26 cellular contexts compared by ENCODE assay signal in genomic region chr12:46378530-46378929, GRCh38.
"Had no signal": no experiment of that assay in that cellular context is flagged by ENCODE, and none has a peak within 500 bp of the region (broad histone marks: within the 10 kb centered on the region; RNA-seq: fewer than 3 reads in every experiment).

No MANE protein-coding gene starts in this region.

- H3K27me3 Mint-ChIP-seq: activated CD8-positive, alpha-beta memory T cell treated with anti-CD3 and anti-CD28 coated beads, Interleukin-2, amount 10 ng/mL, durations not matched to agents 7 days and 5 days; activated CD8-positive, alpha-beta T cell treated with anti-CD3 and anti-CD28 coated beads for 36 hours; naive thymus-derived CD4-positive, alpha-beta T cell; stimulated activated memory B cell treated with anti-CD40 and anti-IgM and Interleukin-4, amounts not matched to agents 10 μg/mL and 1 μg/mL and 100 μg/mL, for 72 hours had no signal

- H3K27ac Mint-ChIP-seq: activated CD8-positive, alpha-beta memory T cell treated with anti-CD3 and anti-CD28 coated beads, Interleukin-2, amount 10 ng/mL, durations not matched to agents 7 days and 5 days; activated CD8-positive, alpha-beta T cell treated with anti-CD3 and anti-CD28 coated beads for 36 hours; activated T-helper 2 cell treated with anti-CD3 and anti-CD28 coated beads, Interferon-gamma antibody, Interleukin-2, Interleukin-4, amounts not matched to agents 10 μg/mL and 5 μg/mL and 100 μg/mL, durations not matched to agents 14 hours and 24 hours and 36 hours; stimulated activated memory B cell treated with anti-CD40 and anti-IgM and Interleukin-4, amounts not matched to agents 10 μg/mL and 1 μg/mL and 100 μg/mL, for 72 hours had no signal

- H3K9me3 Mint-ChIP-seq: activated T-helper 2 cell treated with anti-CD3 and anti-CD28 coated beads, Interferon-gamma antibody, Interleukin-2, Interleukin-4, amounts not matched to agents 10 μg/mL and 5 μg/mL and 100 μg/mL, durations not matched to agents 14 hours and 24 hours and 36 hours; neural crest cell; stimulated activated memory B cell treated with anti-CD40 and anti-IgM and Interleukin-4, amounts not matched to agents 10 μg/mL and 1 μg/mL and 100 μg/mL, for 72 hours had no signal

- H3K4me3 ChIP-seq: coronary artery, gastroesophageal sphincter, heart left ventricle, left ventricle myocardium inferior, stomach, suprapubic skin, tibial nerve had no signal

- H3K36me3 ChIP-seq: gastroesophageal sphincter, heart left ventricle, left ventricle myocardium inferior, stomach, suprapubic skin, tibial nerve had no signal

- FAIRE-seq: small intestine, urothelium cell line had no signal

- H3K27ac ChIP-seq: coronary artery, epithelial cell of prostate, gastroesophageal sphincter, heart left ventricle, left ventricle myocardium inferior, stomach, suprapubic skin, tibial nerve had no signal

- H3K4me3 Mint-ChIP-seq: activated CD8-positive, alpha-beta memory T cell treated with anti-CD3 and anti-CD28 coated beads, Interleukin-2, amount 10 ng/mL, durations not matched to agents 7 days and 5 days; activated CD8-positive, alpha-beta T cell treated with anti-CD3 and anti-CD28 coated beads for 36 hours; neural crest cell; stimulated activated memory B cell treated with anti-CD40 and anti-IgM and Interleukin-4, amounts not matched to agents 10 μg/mL and 1 μg/mL and 100 μg/mL, for 72 hours had no signal

- H3K36me3 Mint-ChIP-seq: stimulated activated memory B cell treated with anti-CD40 and anti-IgM and Interleukin-4, amounts not matched to agents 10 μg/mL and 1 μg/mL and 100 μg/mL, for 72 hours had no signal

- H3K27me3 ChIP-seq: gastroesophageal sphincter, heart left ventricle, stomach, suprapubic skin, tibial nerve had no signal

- DNase-seq: activated CD4-positive, alpha-beta T cell treated with anti-CD3 and anti-CD28 coated beads for 4 hours; activated CD4-positive, CD25-positive, alpha-beta regulatory T cell; activated CD8-positive, alpha-beta memory T cell treated with anti-CD3 and anti-CD28 coated beads, Interleukin-2, amount 10 ng/mL, durations not matched to agents 7 days and 5 days; activated CD8-positive, alpha-beta T cell treated with anti-CD3 and anti-CD28 coated beads for 36 hours; activated naive CD4-positive, alpha-beta T cell; activated T-cell treated with anti-CD3 and anti-CD28 coated beads for 4 hours; cerebellar nuclear complex; heart left ventricle; kidney glomerular epithelial cell; left ventricle myocardium inferior; naive thymus-derived CD4-positive, alpha-beta T cell; occipital lobe; posterior cingulate gyrus; small intestine; stimulated activated CD4-positive, alpha-beta T cell treated with anti-CD3 and anti-CD28 coated beads, Interleukin-2, amount 100 ng/mL, for 24 hours; stomach had no signal

- ATAC-seq: activated CD8-positive, alpha-beta memory T cell treated with anti-CD3 and anti-CD28 coated beads, Interleukin-2, amount 10 ng/mL, durations not matched to agents 7 days and 5 days; gastroesophageal sphincter; heart left ventricle; naive thymus-derived CD4-positive, alpha-beta T cell; sciatic nerve; stimulated activated memory B cell treated with anti-CD40 and anti-IgM and Interleukin-4, amounts not matched to agents 10 μg/mL and 1 μg/mL and 100 μg/mL, for 72 hours had no signal

- H3K9me3 ChIP-seq: gastroesophageal sphincter, stomach, suprapubic skin, tibial nerve had no signal
